14 cellular contexts compared by ENCODE assay signal in the genomic region with DNA sequence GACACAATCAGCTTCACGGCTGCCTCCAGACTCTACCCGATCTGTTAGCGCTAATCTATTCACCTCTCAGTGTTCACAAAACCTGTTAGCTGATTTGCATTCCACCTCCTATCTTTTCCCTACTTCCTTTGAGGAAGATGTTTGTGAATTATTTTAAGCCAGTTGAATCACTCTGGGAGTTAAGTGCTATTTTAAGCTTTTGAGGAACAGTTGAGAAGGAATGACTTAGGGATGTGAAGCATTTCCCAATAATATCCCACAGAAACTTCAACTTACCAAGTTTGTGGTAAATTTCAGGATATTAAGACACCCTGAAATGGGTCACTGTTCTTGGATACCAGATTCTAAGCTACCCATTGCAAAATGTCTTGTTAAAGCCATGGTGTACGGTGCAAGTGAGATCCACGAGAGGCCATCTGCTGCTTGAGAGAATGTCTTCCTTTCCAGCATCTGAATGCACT.
DNase-seq lines count a peak whose midpoint lies in the region; ATAC-seq and TF ChIP-seq lines count a peak whose summit lies in the region.
"Had no signal": no experiment of that assay in that cellular context is flagged by ENCODE, and none has a peak within 500 bp of the region (broad histone marks: within the 10 kb centered on the region; RNA-seq: fewer than 3 reads in every experiment).

No MANE protein-coding gene starts in this region.

- H3K4me1 ChIP-seq in mesodermal cell (ENCODE audit: control insufficient read depth, insufficient read depth, low read length, poor library complexity, severe bottlenecking), result peaks cover 10% of the 10 kb centered on the region
- H3K4me1 ChIP-seq: colonic mucosa, pancreas had no signal

- no peaks in the 10 kb centered on the region for H3K27me3 Mint-ChIP-seq in chondrocyte (ENCODE audit: low read depth)

- peak overlapping the region; percentile 58 for H3K27ac Mint-ChIP-seq in chondrocyte (ENCODE audit: unreplicated experiment)
- H3K27ac Mint-ChIP-seq: activated naive CD8-positive, alpha-beta T cell treated with anti-CD3 and anti-CD28 coated beads, Interleukin-2, amount 10 ng/mL, durations not matched to agents 7 days and 5 days had no signal

- no peaks in the 10 kb centered on the region for H3K36me3 ChIP-seq in mesodermal cell (ENCODE audit: control insufficient read depth, insufficient read depth, low read length)
- H3K36me3 ChIP-seq: colonic mucosa, pancreas had no signal

- intact Hi-C loops in posterior vena cava (cut with DNase I), result no loop called here

- no peaks in the 10 kb centered on the region for H3K36me3 Mint-ChIP-seq in chondrocyte (ENCODE audit: low read depth)
- H3K36me3 Mint-ChIP-seq: activated naive CD8-positive, alpha-beta T cell treated with anti-CD3 and anti-CD28 coated beads, Interleukin-2, amount 10 ng/mL, durations not matched to agents 7 days and 5 days had no signal

- H3K9me3 ChIP-seq in mesodermal cell (ENCODE audit: control insufficient read depth, low read length), result no peaks in the 10 kb centered on the region
- H3K9me3 ChIP-seq: colonic mucosa, pancreas had no signal

- no peak for TF ChIP-seq CTCF in chondrocyte (IDR thresholded peaks at IDR 0.05)

- no peaks in the 10 kb centered on the region for H3K9me3 Mint-ChIP-seq in chondrocyte (ENCODE audit: low read depth)
- H3K9me3 Mint-ChIP-seq: activated naive CD8-positive, alpha-beta T cell treated with anti-CD3 and anti-CD28 coated beads, Interleukin-2, amount 10 ng/mL, durations not matched to agents 7 days and 5 days had no signal

- WGBS in mesodermal cell (ENCODE audit: insufficient coverage in 2 of 2), 2 experiments, result 93 to 95% methylated on average over 3 of the region's 5 CpGs

- DNase-seq in A172 (ENCODE audit: low spot score) (peak; percentile 33), HCEC 1CT (peak; percentile 59), chondrocyte (ENCODE audit: low spot score) (no peak), NCI-H2029 treated with DMSO at 0.1 percent for 48 hours (lab: John Stamatoyannopoulos, UW) (no peak), posterior vena cava (ENCODE audit: low spot score) (no peak)
- DNase-seq in central memory CD4-positive, alpha-beta T cell, result no peak
- DNase-seq: activated CD4-positive, CD25-positive, alpha-beta regulatory T cell; activated naive CD8-positive, alpha-beta T cell treated with anti-CD3 and anti-CD28 coated beads, Interleukin-2, amount 10 ng/mL, durations not matched to agents 7 days and 5 days; colonic mucosa; midbrain; pancreas; SW 1271 had no signal

- peak overlapping the region; percentile 11 for H3K27ac ChIP-seq in mesodermal cell (ENCODE audit: low read depth, low read length, severe bottlenecking)
- H3K27ac ChIP-seq: colonic mucosa, pancreas had no signal

- H3K4me3 ChIP-seq in mesodermal cell (ENCODE audit: extremely low read depth, insufficient read depth, low read length, poor library complexity, severe bottlenecking), result no peak overlapping the region
- H3K4me3 ChIP-seq: colonic mucosa, pancreas had no signal

- ATAC-seq in GM18517 (IDR thresholded peaks at IDR 0.05; ENCODE audit: unreplicated experiment), result no peak

- H3K4me3 Mint-ChIP-seq in chondrocyte (ENCODE audit: unreplicated experiment), result no peak overlapping the region
- H3K4me3 Mint-ChIP-seq: activated naive CD8-positive, alpha-beta T cell treated with anti-CD3 and anti-CD28 coated beads, Interleukin-2, amount 10 ng/mL, durations not matched to agents 7 days and 5 days had no signal

- peaks cover 32% of the 10 kb centered on the region for H3K4me1 Mint-ChIP-seq in chondrocyte (ENCODE audit: low read depth)
- H3K4me1 Mint-ChIP-seq: activated naive CD8-positive, alpha-beta T cell treated with anti-CD3 and anti-CD28 coated beads, Interleukin-2, amount 10 ng/mL, durations not matched to agents 7 days and 5 days had no signal

Comparison
In these comparisons a context has a peak if more than half of its experiments do, and no peak if none do; other contexts are left out.
1. DNase-seq: peak in A172 (single experiment) and HCEC 1CT (single experiment); none in chondrocyte (single experiment), NCI-H2029 treated with DMSO at 0.1 percent for 48 hours (single experiment), central memory CD4-positive, alpha-beta T cell (single experiment) and posterior vena cava (single experiment).